Comparison of ENCODE assay signal across 1 cellular context in genomic region chr15:55546718-55547117, GRCh38.
TF ChIP-seq lines count a peak whose summit lies in the region.

No MANE protein-coding gene starts in this region.

TF ChIP-seq in HepG2, 621 proteins besides CTCF, POLR2A, EP300 and RAD21:
- peak; percentile 43; the same call in 1 of the 2 replicates for TF ChIP-seq MNT (IDR thresholded peaks at IDR 0.05)
- TF ChIP-seq, protein P1, sequence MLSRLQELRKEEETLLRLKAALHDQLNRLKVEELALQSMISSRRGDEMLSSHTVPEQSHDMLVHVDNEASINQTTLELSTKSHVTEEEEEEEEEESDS (CRISPR knock-in tag; IDR thresholded peaks at IDR 0.05; ENCODE audit: borderline replicate concordance): no peak
TF ChIP-seq in HepG2: peak in this region for 1.
